ENCODE assay signal across 12 cellular contexts in genomic region chr14:96056509-96057422, GRCh38. TPM values are rescaled to one million over a fixed set of nuclear protein-coding genes. Genes with fewer than 3 reads are reported as not detected.
DNase-seq lines count a peak whose midpoint lies in the region; ATAC-seq and TF ChIP-seq lines count a peak whose summit lies in the region.
"Had no signal": no experiment of that assay in that cellular context is flagged by ENCODE, and none has a peak within 500 bp of the region (broad histone marks: within the 10 kb centered on the region; RNA-seq: fewer than 3 reads in every experiment).

No MANE protein-coding gene starts in this region.

- H3F3A ChIP-seq in GM23248 (ENCODE audit: insufficient read depth) = peaks cover 14% of the 10 kb centered on the region

- no peak overlapping the region for H3K9ac ChIP-seq in GM23248

- H3K27me3 Mint-ChIP-seq in activated CD8-positive, alpha-beta memory T cell treated with anti-CD3 and anti-CD28 coated beads, Interleukin-2, amount 10 ng/mL, durations not matched to agents 7 days and 5 days = peaks cover 4% of the 10 kb centered on the region

- in situ Hi-C loops in GM23248 (cut with MboI) = no loop called here

- no peak for ATAC-seq in activated CD8-positive, alpha-beta memory T cell treated with anti-CD3 and anti-CD28 coated beads, Interleukin-2, amount 10 ng/mL, durations not matched to agents 7 days and 5 days
- ATAC-seq in HG02840 (IDR thresholded peaks at IDR 0.05; ENCODE audit: low FRiP score, unreplicated experiment) = no peak
- ATAC-seq: activated T-cell treated with anti-CD3 and anti-CD28 coated beads, Interleukin-2, amount 50 U/mL, for 72 hours; CD8-positive, alpha-beta T cell; stimulated activated naive B cell treated with anti-CD40 and anti-IgM and Interleukin-4, amounts not matched to agents 10 μg/mL and 1 μg/mL and 100 μg/mL, for 72 hours had no signal

- H3K4me3 Mint-ChIP-seq in activated CD8-positive, alpha-beta memory T cell treated with anti-CD3 and anti-CD28 coated beads, Interleukin-2, amount 10 ng/mL, durations not matched to agents 7 days and 5 days = no peak overlapping the region
- H3K4me3 Mint-ChIP-seq: activated T-cell treated with anti-CD3 and anti-CD28 coated beads, Interleukin-2, amount 50 U/mL, for 72 hours; CD8-positive, alpha-beta T cell; stimulated activated naive B cell treated with anti-CD40 and anti-IgM and Interleukin-4, amounts not matched to agents 10 μg/mL and 1 μg/mL and 100 μg/mL, for 72 hours had no signal

- H2AFZ ChIP-seq in GM23248 = no peak overlapping the region

- no peaks in the 10 kb centered on the region for H3K9me2 ChIP-seq in GM23248 (ENCODE audit: insufficient read depth)

- TF ChIP-seq CTCF in choroid plexus epithelial cell (conservative IDR thresholded peaks at IDR 0.05; ENCODE audit: low read depth, low read length) = peak; percentile 15
- no peak for TF ChIP-seq CTCF in vagina (IDR thresholded peaks at IDR 0.05)

- no peaks in the 10 kb centered on the region for H3K36me3 Mint-ChIP-seq in activated CD8-positive, alpha-beta memory T cell treated with anti-CD3 and anti-CD28 coated beads, Interleukin-2, amount 10 ng/mL, durations not matched to agents 7 days and 5 days
- H3K36me3 Mint-ChIP-seq: CD8-positive, alpha-beta T cell; stimulated activated naive B cell treated with anti-CD40 and anti-IgM and Interleukin-4, amounts not matched to agents 10 μg/mL and 1 μg/mL and 100 μg/mL, for 72 hours had no signal

- H3K27me3 ChIP-seq in vagina (no peaks in the 10 kb centered on the region), GM23248 (replicated peaks; ENCODE audit: insufficient read depth) (no peaks in the 10 kb centered on the region)

- H3K36me3 ChIP-seq in vagina (no peaks in the 10 kb centered on the region), GM23248 (ENCODE audit: low read depth) (no peaks in the 10 kb centered on the region)

- intact Hi-C loops in vagina (cut with DNase I) = no loop called here

- H3K4me1 ChIP-seq in vagina = peaks cover 38% of the 10 kb centered on the region
- peaks cover 18% of the 10 kb centered on the region for H3K4me1 ChIP-seq in GM23248 (ENCODE audit: insufficient read depth)

- no peak overlapping the region for H3K27ac Mint-ChIP-seq in activated CD8-positive, alpha-beta memory T cell treated with anti-CD3 and anti-CD28 coated beads, Interleukin-2, amount 10 ng/mL, durations not matched to agents 7 days and 5 days
- H3K27ac Mint-ChIP-seq: activated T-cell treated with anti-CD3 and anti-CD28 coated beads, Interleukin-2, amount 50 U/mL, for 72 hours; CD8-positive, alpha-beta T cell; stimulated activated naive B cell treated with anti-CD40 and anti-IgM and Interleukin-4, amounts not matched to agents 10 μg/mL and 1 μg/mL and 100 μg/mL, for 72 hours had no signal

- H3K9me3 ChIP-seq in vagina = no peaks in the 10 kb centered on the region
- H3K9me3 ChIP-seq in GM23248 (ENCODE audit: low read depth) = no peaks in the 10 kb centered on the region

- no peak for TF ChIP-seq POLR2A in vagina (IDR thresholded peaks at IDR 0.05)

- H3K4me2 ChIP-seq in GM23248 (ENCODE audit: unreplicated experiment) = no peak overlapping the region

- no peak overlapping the region for H3K4me3 ChIP-seq in choroid plexus epithelial cell (ENCODE audit: low read depth, low read length)
- H3K4me3 ChIP-seq in vagina = no peak overlapping the region
- H3K4me3 ChIP-seq in GM23248 = no peak overlapping the region

- peaks cover 61% of the 10 kb centered on the region for H3K79me2 ChIP-seq in GM23248 (ENCODE audit: insufficient read depth)

- peak; percentile 4 for DNase-seq in activated CD8-positive, alpha-beta memory T cell treated with anti-CD3 and anti-CD28 coated beads, Interleukin-2, amount 50 U/mL, for 48 hours
- DNase-seq in activated CD8-positive, alpha-beta memory T cell treated with anti-CD3 and anti-CD28 coated beads, Interleukin-2, amount 10 ng/mL, durations not matched to agents 7 days and 5 days = no peak
- DNase-seq in NCI-H2107 (lab: John Stamatoyannopoulos, UW) (peak; percentile 51), choroid plexus epithelial cell (ENCODE audit: low read depth) (no peak), vagina (ENCODE audit: extremely low spot score in 2 of 2) (peak; percentile 64 to 67), HuH-7 (ENCODE audit: low spot score) (no peak), GM23248 (no peak)
- DNase-seq: activated T-cell treated with anti-CD3 and anti-CD28 coated beads, Interleukin-2, amount 50 U/mL, for 72 hours; kidney glomerular epithelial cell; stimulated activated naive B cell treated with anti-CD40 and anti-IgM and Interleukin-4, amounts not matched to agents 10 μg/mL and 1 μg/mL and 100 μg/mL, for 72 hours had no signal

- no peaks in the 10 kb centered on the region for H3K4me1 Mint-ChIP-seq in activated CD8-positive, alpha-beta memory T cell treated with anti-CD3 and anti-CD28 coated beads, Interleukin-2, amount 10 ng/mL, durations not matched to agents 7 days and 5 days
- H3K4me1 Mint-ChIP-seq: stimulated activated naive B cell treated with anti-CD40 and anti-IgM and Interleukin-4, amounts not matched to agents 10 μg/mL and 1 μg/mL and 100 μg/mL, for 72 hours had no signal

- H3K9me3 Mint-ChIP-seq in activated CD8-positive, alpha-beta memory T cell treated with anti-CD3 and anti-CD28 coated beads, Interleukin-2, amount 10 ng/mL, durations not matched to agents 7 days and 5 days (ENCODE audit: low read depth) = no peaks in the 10 kb centered on the region
- H3K9me3 Mint-ChIP-seq: activated T-cell treated with anti-CD3 and anti-CD28 coated beads, Interleukin-2, amount 50 U/mL, for 72 hours; CD8-positive, alpha-beta T cell; stimulated activated naive B cell treated with anti-CD40 and anti-IgM and Interleukin-4, amounts not matched to agents 10 μg/mL and 1 μg/mL and 100 μg/mL, for 72 hours had no signal

- CTCF ChIA-PET in activated CD8-positive, alpha-beta memory T cell treated with anti-CD3 and anti-CD28 coated beads, Interleukin-2, amount 10 ng/mL, durations not matched to agents 7 days and 5 days (lab: Charles Lee) = interaction anchor here (0.6 kb wide), 1 partner anchor 178 kb away, joined by 3 read pairs; no protein-coding TSS in a partner anchor

- H4K20me1 ChIP-seq in GM23248 (ENCODE audit: insufficient read depth) = no peaks in the 10 kb centered on the region

- H3K27ac ChIP-seq in vagina (no peak overlapping the region), GM23248 (no peak overlapping the region)

- WGBS in GM23248 (ENCODE audit: low coverage in 1 of 2, low lambda C conversion rate in 2 of 2, missing lambda C conversion rate in 2 of 2), 2 experiments = 95 to 97% methylated on average over 7 of the region's 7 CpGs

RNA-seq across cellular contexts. Expression of gene C14orf132, which starts 17.6 kb away (rescaled TPM):
- total RNA-seq in activated CD8-positive, alpha-beta memory T cell treated with anti-CD3 and anti-CD28 coated beads, Interleukin-2, amount 10 ng/mL, durations not matched to agents 7 days and 5 days = under 1 TPM; 0.20 to 0.33 TPM
- total RNA-seq in vagina = 12.0 TPM
- total RNA-seq in GM23248 (2014; rRNA removed; shearing (Covaris generic)) = 18.6 TPM in 2 replicates
- 25.7 and 26.2 TPM in 2 replicates for polyA plus RNA-seq in GM23248 (2016; fragmentation: Nextera tagmentation; extraction: Ambion mirVana)

Comparison
In these comparisons a context has a peak if more than half of its experiments do, and no peak if none do; other contexts are left out.
1. DNase-seq: peak in activated CD8-positive, alpha-beta memory T cell treated with anti-CD3 and anti-CD28 coated beads, Interleukin-2, amount 50 U/mL, for 48 hours (single experiment), NCI-H2107 (single experiment) and vagina (2 of 2); none in activated CD8-positive, alpha-beta memory T cell treated with anti-CD3 and anti-CD28 coated beads, Interleukin-2, amount 10 ng/mL, durations not matched to agents 7 days and 5 days (single experiment), choroid plexus epithelial cell (single experiment), HuH-7 (single experiment) and GM23248 (single experiment).